8 cellular contexts compared by ENCODE assay signal in genomic region chr10:22321831-22322662, GRCh38. TPM values are rescaled to one million over a fixed set of nuclear protein-coding genes. Genes with fewer than 3 reads are reported as not detected.
DNase-seq lines count a peak whose midpoint lies in the region; ATAC-seq and TF ChIP-seq lines count a peak whose summit lies in the region.

No MANE protein-coding gene starts in this region.

- H3K27me3 Mint-ChIP-seq in endodermal cell (ENCODE audit: insufficient read depth): peaks cover 81% of the 10 kb centered on the region

- H3K27me3 ChIP-seq in endodermal cell (ENCODE audit: control insufficient read depth, insufficient read depth, low read length, poor library complexity, severe bottlenecking): peaks cover 79% of the 10 kb centered on the region
- peaks cover 12% of the 10 kb centered on the region for H3K27me3 ChIP-seq in muscle layer of duodenum (ENCODE audit: low read depth, low read length)
- peaks cover 6% of the 10 kb centered on the region for H3K27me3 ChIP-seq in upper lobe of right lung

- peak; percentile 30 for DNase-seq in activated CD4-positive, alpha-beta T cell treated with anti-CD3 and anti-CD28 coated beads for 48 hours
- DNase-seq in activated CD4-positive, alpha-beta T cell treated with anti-CD3 and anti-CD28 coated beads for 1 hour: no peak
- DNase-seq in UCSD-AML1 (lab: John Stamatoyannopoulos, UW; ENCODE audit: unreplicated experiment): peak; percentile 20
- peak; percentile 79 for DNase-seq in endodermal cell
- DNase-seq in upper lobe of right lung: peak; percentile 74
- DNase-seq in SIG-M5 (lab: John Stamatoyannopoulos, UW): no peak

- ATAC-seq in upper lobe of right lung (no peak), esophagus mucosa (no peak)

- H3K9me3 ChIP-seq in endodermal cell (ENCODE audit: control insufficient read depth, low read length): no peaks in the 10 kb centered on the region
- H3K9me3 ChIP-seq in muscle layer of duodenum (ENCODE audit: control insufficient read depth in 1 of 2, low read length in 2 of 2): no peaks in the 10 kb centered on the region
- H3K9me3 ChIP-seq in upper lobe of right lung: no peaks in the 10 kb centered on the region

- H3K27ac ChIP-seq in endodermal cell (ENCODE audit: low read depth, low read length): no peak overlapping the region
- H3K27ac ChIP-seq in muscle layer of duodenum (ENCODE audit: low read length): no peak overlapping the region
- H3K27ac ChIP-seq in upper lobe of right lung: no peak overlapping the region

- 0% methylated on average over 8 to 82 of the region's 82 CpGs for WGBS in endodermal cell (ENCODE audit: insufficient coverage in 1 of 2, insufficient read length in 1 of 2), 2 experiments

- peaks cover 3% of the 10 kb centered on the region for H3K36me3 Mint-ChIP-seq in endodermal cell (ENCODE audit: low read depth)

- intact Hi-C loops in upper lobe of right lung (cut with DNase I): no loop called here

- peak overlapping the region; percentile 86 for H3K4me3 ChIP-seq in endodermal cell (ENCODE audit: low read length)
- peak overlapping the region; percentile 65 to 79 for H3K4me3 ChIP-seq in muscle layer of duodenum (ENCODE audit: low read depth in 1 of 2, low read length in 2 of 2)
- H3K4me3 ChIP-seq in upper lobe of right lung: peak overlapping the region; percentile 78

- H3K27ac Mint-ChIP-seq in endodermal cell: peak overlapping the region; percentile 9

- TF ChIP-seq CTCF in endodermal cell (conservative IDR thresholded peaks at IDR 0.05) (no peak), upper lobe of right lung (IDR thresholded peaks at IDR 0.05) (no peak)

- H3K4me1 Mint-ChIP-seq in endodermal cell: peaks cover 37% of the 10 kb centered on the region

- peak overlapping the region; percentile 45 for H3K9ac ChIP-seq in endodermal cell (ENCODE audit: extremely low read depth, low read length, poor library complexity, severe bottlenecking)

- no peaks in the 10 kb centered on the region for H3K9me3 Mint-ChIP-seq in endodermal cell

- H3K36me3 ChIP-seq in endodermal cell (ENCODE audit: control insufficient read depth, insufficient read depth, low read length) (peaks cover 7% of the 10 kb centered on the region), muscle layer of duodenum (ENCODE audit: control insufficient read depth in 1 of 2, insufficient read depth in 2 of 2, low read length in 2 of 2) (no peaks in the 10 kb centered on the region), upper lobe of right lung (peaks cover 6% of the 10 kb centered on the region)

- peaks cover 3% of the 10 kb centered on the region for H3K4me1 ChIP-seq in endodermal cell (ENCODE audit: control insufficient read depth, insufficient read depth, low read length)
- H3K4me1 ChIP-seq in muscle layer of duodenum (ENCODE audit: control insufficient read depth in 1 of 2, insufficient read depth in 2 of 2, low read length in 2 of 2): peaks cover 26 to 55% of the 10 kb centered on the region in 2 donors
- H3K4me1 ChIP-seq in upper lobe of right lung: peaks cover 45% of the 10 kb centered on the region

- H3K4me3 Mint-ChIP-seq in endodermal cell: peak overlapping the region; percentile 79

RNA-seq across cellular contexts. Expression of gene BMI1, which starts 1.1 kb away (rescaled TPM):
- total RNA-seq in endodermal cell: 10 to 100 TPM; 12.2 to 15.5 TPM
- 37.9 TPM for polyA plus RNA-seq in endodermal cell (2013, experiment 1 of 2)
- polyA plus RNA-seq in endodermal cell (2013, experiment 2 of 2): 31.3 TPM
- total RNA-seq in upper lobe of right lung: 50.9 TPM
- total RNA-seq in esophagus mucosa: 13.0 TPM

RNA-seq across cellular contexts. Expression of gene COMMD3, which starts 5.9 kb away (rescaled TPM):
- total RNA-seq in endodermal cell: 10 to 100 TPM; 10.4 to 14.9 TPM
- polyA plus RNA-seq in endodermal cell (2013, experiment 1 of 2): 30.4 TPM
- polyA plus RNA-seq in endodermal cell (2013, experiment 2 of 2): 22.6 TPM
- 44.8 TPM for total RNA-seq in upper lobe of right lung
- 36.5 TPM for total RNA-seq in esophagus mucosa

RNA-seq across cellular contexts. Expression of gene SPAG6, which starts 23.2 kb away (rescaled TPM):
- total RNA-seq in endodermal cell: 1 to 10 TPM; 1.1 to 2.1 TPM
- polyA plus RNA-seq in endodermal cell (2013, experiment 1 of 2): 1.9 TPM
- polyA plus RNA-seq in endodermal cell (2013, experiment 2 of 2): 1.7 TPM
- total RNA-seq in upper lobe of right lung: not detected
- total RNA-seq in esophagus mucosa: not detected

Comparison
In these comparisons a context has a peak if more than half of its experiments do, and no peak if none do; other contexts are left out.
1. DNase-seq: peak in activated CD4-positive, alpha-beta T cell treated with anti-CD3 and anti-CD28 coated beads for 48 hours (single experiment), UCSD-AML1 (single experiment), endodermal cell (single experiment) and upper lobe of right lung (single experiment); none in activated CD4-positive, alpha-beta T cell treated with anti-CD3 and anti-CD28 coated beads for 1 hour (single experiment) and SIG-M5 (single experiment).
2. Peak in every context shown above with its lines, with median percentiles within 50 percentile points of each other: H3K4me3 ChIP-seq.